In the genomic region with DNA sequence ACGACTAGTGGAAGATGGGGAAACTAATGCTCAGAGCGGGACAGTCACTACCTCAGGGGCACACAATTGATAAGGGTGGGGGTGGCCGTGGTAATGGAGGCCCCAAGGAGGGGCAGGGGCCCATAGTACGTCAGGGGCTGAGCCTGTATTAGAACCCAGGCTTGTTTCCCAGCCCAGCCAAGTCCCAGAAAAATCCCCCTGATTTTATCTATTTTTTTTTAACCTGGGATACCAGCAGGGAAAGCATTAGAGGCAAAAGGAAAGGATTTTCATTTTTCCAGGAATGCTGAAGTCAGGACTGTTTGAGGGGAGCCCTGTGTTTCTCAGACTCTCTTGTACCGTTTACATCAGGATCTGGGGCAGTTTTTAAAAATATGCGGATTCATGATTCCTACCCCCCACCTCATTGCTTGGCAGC, we compare ENCODE assay signal across 8 cellular contexts. TPM values are rescaled to one million over a fixed set of nuclear protein-coding genes. Genes with fewer than 3 reads are reported as not detected.
DNase-seq lines count a peak whose midpoint lies in the region; ATAC-seq and TF ChIP-seq lines count a peak whose summit lies in the region.

No MANE protein-coding gene starts in this region.

- H3K79me2 ChIP-seq in fibroblast of lung (ENCODE audit: control insufficient read depth, insufficient read depth, low read length): peaks cover 7% of the 10 kb centered on the region

- H3K4me2 ChIP-seq in fibroblast of lung (ENCODE audit: extremely low read depth, insufficient read depth, low read length): peak overlapping the region; percentile 99

- ATAC-seq in HG02981 (IDR thresholded peaks at IDR 0.05; ENCODE audit: unreplicated experiment): no peak

- H3K27ac ChIP-seq in SJSA1 (peak overlapping the region; percentile 81), fibroblast of lung (ENCODE audit: insufficient read depth, low read length) (peak overlapping the region; percentile 90), rectal smooth muscle tissue (ENCODE audit: low read depth, low read length) (peak overlapping the region; percentile 90)

- TF ChIP-seq CTCF in GM12864 (IDR thresholded peaks at IDR 0.05; ENCODE audit: low read depth, low read length, missing control alignments): no peak
- no peak for TF ChIP-seq CTCF in fibroblast of lung (conservative IDR thresholded peaks at IDR 0.05 in 1 of 2, IDR thresholded peaks at IDR 0.05 in 1 of 2; ENCODE audit: low read depth in 1 of 2, low read length in 2 of 2)

- DNase-seq in GM12864 (ENCODE audit: low read depth): no peak
- DNase-seq in SJSA1 (ENCODE audit: low read depth in 1 of 2, low spot score in 2 of 2): no peak
- DNase-seq in fibroblast of lung (ENCODE audit: low read depth in 2 of 2): no peak
- no peak for DNase-seq in Kasumi-1 (lab: John Stamatoyannopoulos, UW)
- DNase-seq in globus pallidus (ENCODE audit: low spot score): no peak
- no peak for DNase-seq in HEK293T (ENCODE audit: extremely low spot score)

- CTCF ChIA-PET in HEK293T (lab: Yijun Ruan, JAX): interaction anchor here (0.7 to 1.5 kb wide), 3 partner anchors 81 to 1039 kb away, joined by 3 to 4 read pairs (median 3); no protein-coding TSS in a partner anchor

- no peaks in the 10 kb centered on the region for H3K9me3 ChIP-seq in SJSA1 (replicated peaks)
- H3K9me3 ChIP-seq in fibroblast of lung (ENCODE audit: control insufficient read depth, insufficient read depth, low read depth, low read length): no peaks in the 10 kb centered on the region

- H3K4me1 ChIP-seq in SJSA1 (replicated peaks) (peaks cover 10% of the 10 kb centered on the region), fibroblast of lung (ENCODE audit: control insufficient read depth, extremely low read depth, insufficient read depth, low read length) (peaks cover 4% of the 10 kb centered on the region), rectal smooth muscle tissue (ENCODE audit: control insufficient read depth, insufficient read depth, low read length) (peaks cover 6% of the 10 kb centered on the region)

- peak overlapping the region; percentile 89 for H2AFZ ChIP-seq in fibroblast of lung (ENCODE audit: low read length)

- peak overlapping the region; percentile 80 for H3K4me3 ChIP-seq in GM12864 (ENCODE audit: low read depth, low read length)
- H3K4me3 ChIP-seq in SJSA1: peak overlapping the region; percentile 58
- H3K4me3 ChIP-seq in fibroblast of lung (replicated peaks in 1 of 4; ENCODE audit: control extremely low read depth in 1 of 4, insufficient read depth in 1 of 4, low read depth in 3 of 4, low read length in 4 of 4): peak overlapping the region; percentile 46 to 92 (median 80)
- peak overlapping the region; percentile 84 for H3K4me3 ChIP-seq in rectal smooth muscle tissue (ENCODE audit: low read length)

- H4K20me1 ChIP-seq in fibroblast of lung (ENCODE audit: control insufficient read depth, extremely low read depth, insufficient read depth, low read length): no peaks in the 10 kb centered on the region

- POLR2A ChIA-PET in HEK293T (lab: Yijun Ruan, JAX): interaction anchor here (0.6 to 1.9 kb wide), 13 partner anchors 10 to 514 kb away, joined by 3 to 16 read pairs (median 4); a partner anchor contains a TSS

- H3K27me3 ChIP-seq in SJSA1 (replicated peaks): no peaks in the 10 kb centered on the region
- H3K27me3 ChIP-seq in fibroblast of lung (ENCODE audit: control insufficient read depth, insufficient read depth, low read length): no peaks in the 10 kb centered on the region
- no peaks in the 10 kb centered on the region for H3K27me3 ChIP-seq in rectal smooth muscle tissue (ENCODE audit: control insufficient read depth, insufficient read depth, low read length)

- peaks cover 11% of the 10 kb centered on the region for H3K36me3 ChIP-seq in SJSA1
- H3K36me3 ChIP-seq in fibroblast of lung (ENCODE audit: control insufficient read depth, insufficient read depth, low read length): no peaks in the 10 kb centered on the region
- H3K36me3 ChIP-seq in rectal smooth muscle tissue (ENCODE audit: control insufficient read depth, insufficient read depth, low read length): no peaks in the 10 kb centered on the region

- H3K9ac ChIP-seq in fibroblast of lung (ENCODE audit: insufficient read depth, low read length) (peak overlapping the region; percentile 86), rectal smooth muscle tissue (ENCODE audit: low read length) (peak overlapping the region; percentile 75)

TF ChIP-seq in HEK293T, 16 proteins besides CTCF, POLR2A, EP300 and RAD21:
- TF ChIP-seq LEF1 (IDR thresholded peaks at IDR 0.05; ENCODE audit: borderline replicate concordance) (no peak), FOXK2 (IDR thresholded peaks at IDR 0.05) (no peak), L3MBTL2 (conservative IDR thresholded peaks at IDR 0.05) (no peak), HDGF (IDR thresholded peaks at IDR 0.05; ENCODE audit: borderline replicate concordance) (no peak), ARNT (IDR thresholded peaks at IDR 0.05) (no peak), FOXM1 (IDR thresholded peaks at IDR 0.05; ENCODE audit: borderline replicate concordance) (no peak), TARDBP (IDR thresholded peaks at IDR 0.05) (no peak), SUZ12 (IDR thresholded peaks at IDR 0.05) (no peak), CTBP1 (IDR thresholded peaks at IDR 0.05; ENCODE audit: borderline replicate concordance) (no peak), NFRKB (IDR thresholded peaks at IDR 0.05) (no peak)
- TF ChIP-seq, protein P1, sequence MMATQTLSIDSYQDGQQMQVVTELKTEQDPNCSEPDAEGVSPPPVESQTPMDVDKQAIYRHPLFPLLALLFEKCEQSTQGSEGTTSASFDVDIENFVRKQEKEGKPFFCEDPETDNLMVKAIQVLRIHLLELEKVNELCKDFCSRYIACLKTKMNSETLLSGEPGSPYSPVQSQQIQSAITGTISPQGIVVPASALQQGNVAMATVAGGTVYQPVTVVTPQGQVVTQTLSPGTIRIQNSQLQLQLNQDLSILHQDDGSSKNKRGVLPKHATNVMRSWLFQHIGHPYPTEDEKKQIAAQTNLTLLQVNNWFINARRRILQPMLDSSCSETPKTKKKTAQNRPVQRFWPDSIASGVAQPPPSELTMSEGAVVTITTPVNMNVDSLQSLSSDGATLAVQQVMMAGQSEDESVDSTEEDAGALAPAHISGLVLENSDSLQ (IDR thresholded peaks at IDR 0.05): no peak

RNA-seq across cellular contexts. Expression of a gene that starts 0.4 kb away (rescaled TPM):
- total RNA-seq in SJSA1 (2014; rRNA removed; shearing (Covaris generic)): not detected in 2 replicates
- 0.26 and 0.33 TPM in 2 replicates for total RNA-seq in fibroblast of lung
- 0.01 and 0.03 TPM in 2 replicates for polyA plus RNA-seq in fibroblast of lung
- 0.06 and 0.10 TPM in 2 replicates for polyA plus RNA-seq in fibroblast of lung (2012)
- not detected in 2 replicates for polyA minus RNA-seq in fibroblast of lung (ENCODE audit: low replicate concordance)

RNA-seq across cellular contexts. Expression of a gene that starts 0.4 kb away (rescaled TPM):
- 91.2 and 95.5 TPM in 2 replicates for total RNA-seq in SJSA1 (2014; rRNA removed; shearing (Covaris generic))
- total RNA-seq in fibroblast of lung: 39.0 and 71.3 TPM in 2 replicates
- polyA plus RNA-seq in fibroblast of lung: 55.3 and 68.8 TPM in 2 replicates
- 51.2 and 69.6 TPM in 2 replicates for polyA plus RNA-seq in fibroblast of lung (2012)
- polyA minus RNA-seq in fibroblast of lung (ENCODE audit: low replicate concordance): 67.0 and 80.5 TPM in 2 replicates
